In the genomic region with DNA sequence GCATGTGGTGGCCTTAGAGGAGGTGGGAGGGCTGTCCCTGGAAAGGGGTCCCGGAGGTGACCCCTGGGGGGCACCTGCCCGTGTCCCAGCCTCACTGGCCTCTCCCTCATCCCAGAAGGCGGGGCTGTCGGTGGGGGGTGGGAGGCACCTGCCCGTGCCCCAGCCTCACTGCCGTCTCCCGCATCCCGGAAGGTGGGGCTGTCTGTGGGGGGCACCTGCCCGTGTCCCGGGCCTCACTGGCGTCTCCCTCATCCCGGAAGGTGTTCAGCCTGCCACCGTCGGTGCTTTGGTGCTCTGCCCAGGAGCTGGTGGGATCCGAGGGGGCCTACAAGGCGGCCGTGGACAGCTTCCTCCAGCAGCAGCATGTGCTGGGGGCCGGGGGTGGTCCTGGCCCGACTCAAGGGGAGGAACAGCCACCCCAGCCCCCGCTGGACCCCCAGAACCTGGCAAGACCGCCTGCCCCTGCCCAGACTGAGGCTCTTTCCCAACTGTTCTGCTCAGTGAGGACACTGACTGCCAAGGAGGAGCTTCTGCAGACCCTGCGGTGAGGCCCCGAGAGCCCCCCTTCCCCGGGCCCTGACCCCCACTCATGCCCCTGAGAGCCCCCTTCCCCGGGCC, we compare ENCODE assay signal across 21 cellular contexts. TPM values are rescaled to one million over a fixed set of nuclear protein-coding genes. Genes with fewer than 3 reads are reported as not detected.
A peak's percentile ranks its signal among the peaks of the same experiment; 100 is the strongest.
DNase-seq lines count a peak whose midpoint lies in the region; ATAC-seq, FAIRE-seq and TF ChIP-seq lines count a peak whose summit lies in the region.
"Had no signal": no experiment of that assay in that cellular context is flagged by ENCODE, and none has a peak within 500 bp of the region (broad histone marks: within the 10 kb centered on the region; RNA-seq: fewer than 3 reads in every experiment).

No MANE protein-coding gene starts in this region.

- no peak overlapping the region for H3K4me3 Mint-ChIP-seq in Calu3 (ENCODE audit: low read depth, unreplicated experiment)
- H3K4me3 Mint-ChIP-seq: B cell; CD4-positive, alpha-beta T cell; HFFc6 had no signal

- no peak overlapping the region for H3K9ac ChIP-seq in HepG2 (ENCODE audit: insufficient read depth, low read depth, low read length)
- H3K9ac ChIP-seq in neuronal stem cell (ENCODE audit: low read depth, low read length, poor library complexity) = no peak overlapping the region
- no peak overlapping the region for H3K9ac ChIP-seq in mammary epithelial cell (ENCODE audit: insufficient read depth, low read length)

- no peak for TF ChIP-seq CTCF in HepG2 (CRISPR knock-in tag; IDR thresholded peaks at IDR 0.05)
- no peak for TF ChIP-seq CTCF in right lobe of liver (IDR thresholded peaks at IDR 0.05)
- no peak for TF ChIP-seq CTCF in RWPE1 (conservative IDR thresholded peaks at IDR 0.05; ENCODE audit: low read depth)
- TF ChIP-seq CTCF in Calu3 (IDR thresholded peaks at IDR 0.05; ENCODE audit: unreplicated experiment) = no peak
- TF ChIP-seq CTCF in mammary epithelial cell (conservative IDR thresholded peaks at IDR 0.05 in 1 of 2, IDR thresholded peaks at IDR 0.05 in 1 of 2; ENCODE audit: extremely low read depth in 1 of 2, insufficient read depth in 1 of 2, low read depth in 1 of 2, low read length in 2 of 2) = no peak

- dilution Hi-C loops in mammary epithelial cell (cut with HindIII; ENCODE audit: low sequenced_read_pairs) = no loop called here

- H3K23ac ChIP-seq in neuronal stem cell (ENCODE audit: low read depth, low read length, poor library complexity) = no peak overlapping the region

- no peaks in the 10 kb centered on the region for H3K9me3 Mint-ChIP-seq in Calu3 (ENCODE audit: low read depth, unreplicated experiment)
- H3K9me3 Mint-ChIP-seq: CD4-positive, alpha-beta T cell; HFFc6 had no signal

- no peak for DNase-seq in HepG2 (ENCODE audit: low spot score)
- no peak for DNase-seq in right lobe of liver
- no peak for DNase-seq in RWPE1 (ENCODE audit: low spot score)
- no peak for DNase-seq in neuronal stem cell (ENCODE audit: low spot score)
- no peak for DNase-seq in Calu3
- DNase-seq in mammary epithelial cell = no peak
- DNase-seq: C1 segment of cervical spinal cord; CD4-positive, alpha-beta T cell; DMS153; DMS79 treated with DMSO at 0.1 percent for 48 hours; EL; GOT3; HFFc6; KBM-7 had no signal

- no peak overlapping the region for H3K4ac ChIP-seq in neuronal stem cell (ENCODE audit: low read length)

- no peak overlapping the region for H2BK5ac ChIP-seq in neuronal stem cell (ENCODE audit: low read length)

- H3K27ac ChIP-seq in HepG2 (ENCODE audit: extremely low read length, insufficient read depth, low read length) (no peak overlapping the region), right lobe of liver (no peak overlapping the region), RWPE1 (peak overlapping the region; percentile 37), neuronal stem cell (replicated peaks; ENCODE audit: low read length) (no peak overlapping the region), mammary epithelial cell (ENCODE audit: insufficient read depth, low read depth, low read length) (no peak overlapping the region)

- 84% methylated on average over 19 of the region's 25 CpGs for WGBS in HepG2 (ENCODE audit: low lambda C conversion rate)
- WGBS in right lobe of liver (ENCODE audit: insufficient coverage, low coverage, low lambda C conversion rate, missing lambda C conversion rate) = 58% methylated on average over 2 of the region's 25 CpGs
- no CpG with 5 or more reads among the region's 25 CpGs for WGBS in neuronal stem cell (ENCODE audit: extremely low coverage in 2 of 2, insufficient read length in 2 of 2, insufficient replicate concordance in 1 of 2), 2 donors
- WGBS in mammary epithelial cell (ENCODE audit: low coverage, missing lambda C conversion rate) = 95% methylated on average over 11 of the region's 25 CpGs

- H3K4me1 Mint-ChIP-seq in Calu3 (ENCODE audit: low read depth, unreplicated experiment) = peaks cover 2% of the 10 kb centered on the region

- H3K79me1 ChIP-seq in neuronal stem cell (ENCODE audit: low read depth, low read length) = peaks cover 5% of the 10 kb centered on the region

- H3K14ac ChIP-seq in neuronal stem cell (ENCODE audit: low read length) = peak overlapping the region; percentile 21

- no peak for TF ChIP-seq EP300 in HepG2 (IDR thresholded peaks at IDR 0.05; ENCODE audit: low read depth in 2 of 2, low read length in 2 of 2)
- TF ChIP-seq EP300 in HepG2 (CRISPR knock-in tag; IDR thresholded peaks at IDR 0.05; ENCODE audit: borderline replicate concordance) = no peak

- POLR2A ChIA-PET in HepG2 (lab: Yijun Ruan, JAX) = no interaction called here
- POLR2A ChIA-PET in RWPE1 (lab: Yijun Ruan, JAX; ENCODE audit: low non-redundant PET) = no interaction called here

- H3K4me3 ChIP-seq in HepG2 (replicated peaks in 1 of 3; ENCODE audit: insufficient read depth in 1 of 3, low read depth in 2 of 3, low read length in 3 of 3) (no peak overlapping the region), right lobe of liver (no peak overlapping the region), neuronal stem cell (ENCODE audit: low read length in 2 of 2) (no peak overlapping the region), mammary epithelial cell (replicated peaks in 1 of 3; ENCODE audit: insufficient read depth in 1 of 3, low read depth in 2 of 3, low read length in 3 of 3) (no peak overlapping the region)
- H3K4me3 ChIP-seq: HAP-1 had no signal

- CTCF ChIA-PET in HepG2 (lab: Yijun Ruan, JAX; ENCODE audit: low intra/inter-chr PET ratio, low total read pairs) (no interaction called here), RWPE1 (lab: Yijun Ruan, JAX) (interaction anchor here (0.6 to 0.7 kb wide), 2 partner anchors 146 to 613 kb away, joined by 3 to 4 read pairs; no protein-coding TSS in a partner anchor), Calu3 (lab: Charles Lee) (no interaction called here), mammary epithelial cell (lab: Charles Lee; ENCODE audit: low non-redundant PET) (no interaction called here)

- H3K36me3 ChIP-seq in HepG2 (replicated peaks in 1 of 2; ENCODE audit: control insufficient read depth in 1 of 2, insufficient read depth in 2 of 2, low read length in 2 of 2) (peaks cover 26 to 36% of the 10 kb centered on the region in 2 experiments; a peak in 4 of 5 replicates), right lobe of liver (peaks cover 0 to 40% (median 17%) of the 10 kb centered on the region in 4 donors), neuronal stem cell (replicated peaks in 1 of 2; ENCODE audit: control insufficient read depth in 2 of 2, insufficient read depth in 2 of 2, low read length in 2 of 2) (peaks cover 14 to 36% of the 10 kb centered on the region in 2 donors), mammary epithelial cell (ENCODE audit: insufficient read depth, low read length) (peaks cover 14% of the 10 kb centered on the region)

- H3K4me2 ChIP-seq in HepG2 (ENCODE audit: low read depth, low read length) = no peak overlapping the region
- H3K4me2 ChIP-seq in neuronal stem cell (ENCODE audit: insufficient read depth, low read length, poor library complexity, severe bottlenecking) = no peak overlapping the region
- H3K4me2 ChIP-seq in mammary epithelial cell (ENCODE audit: insufficient read depth, low read depth, low read length) = no peak overlapping the region

- peak overlapping the region; percentile 75 for H2AK5ac ChIP-seq in neuronal stem cell (ENCODE audit: low read depth, low read length)

- H3K27me3 Mint-ChIP-seq in Calu3 (ENCODE audit: unreplicated experiment) = no peaks in the 10 kb centered on the region
- H3K27me3 Mint-ChIP-seq: B cell; CD4-positive, alpha-beta T cell had no signal

- no peak for TF ChIP-seq POLR2A in HepG2 (IDR thresholded peaks at IDR 0.05; ENCODE audit: insufficient read depth in 1 of 2, low read depth in 2 of 2, low read length in 2 of 2)
- TF ChIP-seq POLR2A in right lobe of liver (IDR thresholded peaks at IDR 0.05) = no peak

- no peaks in the 10 kb centered on the region for H3K9me3 ChIP-seq in HepG2 (ENCODE audit: low read length)
- no peaks in the 10 kb centered on the region for H3K9me3 ChIP-seq in right lobe of liver
- H3K9me3 ChIP-seq in neuronal stem cell (replicated peaks in 1 of 2; ENCODE audit: control insufficient read depth in 2 of 2, insufficient read depth in 1 of 2, low read depth in 1 of 2, low read length in 2 of 2) = no peaks in the 10 kb centered on the region
- no peaks in the 10 kb centered on the region for H3K9me3 ChIP-seq in mammary epithelial cell (replicated peaks; ENCODE audit: insufficient read depth, low read length)
- H3K9me3 ChIP-seq: HAP-1 had no signal

- no peaks in the 10 kb centered on the region for H3K27me3 ChIP-seq in HepG2 (ENCODE audit: control insufficient read depth in 1 of 2, insufficient read depth in 2 of 2, low read length in 2 of 2)
- no peaks in the 10 kb centered on the region for H3K27me3 ChIP-seq in right lobe of liver
- H3K27me3 ChIP-seq in neuronal stem cell (ENCODE audit: control insufficient read depth in 3 of 3, insufficient read depth in 3 of 3, low read depth in 1 of 3, low read length in 3 of 3) = no peaks in the 10 kb centered on the region
- H3K27me3 ChIP-seq in mammary epithelial cell (ENCODE audit: insufficient read depth, low read length) = no peaks in the 10 kb centered on the region

- no peak for TF ChIP-seq RAD21 in HepG2 (CRISPR knock-in tag; IDR thresholded peaks at IDR 0.05)

- H3K36me3 Mint-ChIP-seq in Calu3 (ENCODE audit: insufficient read depth, unreplicated experiment) = peaks cover 50% of the 10 kb centered on the region

- H3K27ac Mint-ChIP-seq in Calu3 (ENCODE audit: unreplicated experiment) = no peak overlapping the region
- H3K27ac Mint-ChIP-seq: B cell; CD4-positive, alpha-beta T cell; HFFc6 had no signal

- ATAC-seq in HepG2 (no peak), right lobe of liver (no peak), GM19467 (IDR thresholded peaks at IDR 0.05; ENCODE audit: unreplicated experiment) (no peak)

- BruUV-seq in HepG2 (replicated peaks; lab: Mats Ljungman, UMichigan) (no TSS peak), Calu3 (replicated peaks; lab: Mats Ljungman, UMichigan) (no TSS peak), mammary epithelial cell (replicated peaks; lab: Mats Ljungman, UMichigan) (no TSS peak)

- H4K20me1 ChIP-seq in HepG2 (ENCODE audit: insufficient read depth, low read length) = no peaks in the 10 kb centered on the region
- H4K20me1 ChIP-seq in mammary epithelial cell (ENCODE audit: insufficient read depth, low read length) = peaks cover 1% of the 10 kb centered on the region

- H4K8ac ChIP-seq in neuronal stem cell (ENCODE audit: low read depth, low read length) = no peak overlapping the region

- FAIRE-seq in HepG2 (lab: Jason Lieb, UNC) = no peak
- FAIRE-seq: D721Med, G401.6, GM12891 had no signal

- H2BK15ac ChIP-seq in neuronal stem cell (ENCODE audit: low read length) = no peak overlapping the region

- no peak overlapping the region for H4K91ac ChIP-seq in neuronal stem cell (ENCODE audit: low read depth, low read length, poor library complexity)

- H2BK12ac ChIP-seq in neuronal stem cell (ENCODE audit: low read length) = peak overlapping the region; percentile 10

- no peak overlapping the region for H2BK120ac ChIP-seq in neuronal stem cell (ENCODE audit: low read depth, low read length)

- in situ Hi-C loops in HepG2 (cut with HindIII; ENCODE audit: extremely low pct_ligation_motif_present, low pct_unique_long_range_greater_than_20kb) (no loop called here), mammary epithelial cell (cut with MboI; ENCODE audit: low sequenced_read_pairs in 2 of 2) (no loop called here)

- H3K79me2 ChIP-seq in HepG2 (ENCODE audit: insufficient read depth, low read length) = peaks cover 10% of the 10 kb centered on the region
- peaks cover 30% of the 10 kb centered on the region for H3K79me2 ChIP-seq in mammary epithelial cell (ENCODE audit: insufficient read depth, low read length)

- no peak overlapping the region for H3K18ac ChIP-seq in neuronal stem cell (ENCODE audit: low read length)

- H2AFZ ChIP-seq in HepG2 (ENCODE audit: low read length) = no peak overlapping the region
- H2AFZ ChIP-seq in neuronal stem cell (ENCODE audit: low read length) = no peak overlapping the region
- H2AFZ ChIP-seq in mammary epithelial cell (ENCODE audit: low read depth, low read length) = no peak overlapping the region

- H3K4me1 ChIP-seq in HepG2 (ENCODE audit: insufficient read depth, low read length) (peaks cover 37% of the 10 kb centered on the region), right lobe of liver (peaks cover 0 to 1% (median 0%) of the 10 kb centered on the region in 4 donors), neuronal stem cell (ENCODE audit: control insufficient read depth in 2 of 2, insufficient read depth in 1 of 2, low read depth in 1 of 2, low read length in 2 of 2) (peaks cover 0 to 1% of the 10 kb centered on the region in 2 donors), mammary epithelial cell (ENCODE audit: insufficient read depth, low read length) (peaks cover under 1% of the 10 kb centered on the region)

- intact Hi-C loops in HepG2 (cut with micrococcal nuclease; ENCODE audit: unreplicated experiment) = no loop called here
- intact Hi-C loops in right lobe of liver (cut with DNase I) = no loop called here
- intact Hi-C loops in Calu3 (cut with micrococcal nuclease; ENCODE audit: unreplicated experiment) = no loop called here
- intact Hi-C loops in mammary epithelial cell (cut with micrococcal nuclease) = no loop called here

RNA-seq across cellular contexts. Expression of a gene that starts 6.2 kb away (rescaled TPM):
- total RNA-seq in HepG2 (2016; rRNA removed; fragmentation: Illumina TruSeq; extraction: Trizol) (21.9 TPM in 2 replicates), right lobe of liver (1 to 10 TPM; 5.0 to 9.5 (median 8.2) TPM), Calu3 (2022) (39.5 and 49.1 TPM in 2 replicates), mammary epithelial cell (10 to 100 TPM; 13.2 to 26.5 TPM)
- total RNA-seq in HepG2 (2016; cell fraction: cytosol; rRNA removed; fragmentation: Illumina TruSeq; extraction: Trizol; ENCODE audit: low read depth) = 11.4 and 12.8 TPM in 2 replicates
- total RNA-seq in HepG2 (2016; cell fraction: insoluble cytoplasmic fraction; rRNA removed; fragmentation: Illumina TruSeq; extraction: Trizol) = 16.8 and 22.4 TPM in 2 replicates
- total RNA-seq in HepG2 (2016; cell fraction: membrane; rRNA removed; fragmentation: Illumina TruSeq; extraction: Trizol) = 13.8 and 15.9 TPM in 2 replicates
- 16.7 and 17.2 TPM in 2 replicates for total RNA-seq in HepG2 (2016; cell fraction: nucleus; rRNA removed; fragmentation: Illumina TruSeq; extraction: Trizol)
- polyA plus RNA-seq in HepG2 (2011; rRNA removed) (13.3 and 18.5 TPM in 2 replicates), mammary epithelial cell (12.8 TPM)
- polyA plus RNA-seq in HepG2 (2011; cell fraction: cytosol; rRNA removed) = 11.8 and 19.4 TPM in 2 replicates
- 63.3 and 73.6 TPM in 2 replicates for polyA plus RNA-seq in HepG2 (2011; cell fraction: nucleus; rRNA removed)
- polyA plus RNA-seq in HepG2 (2012) = 11.6 and 15.1 TPM in 2 replicates
- polyA plus RNA-seq in HepG2 (2016; cell fraction: cytosol; fragmentation: Illumina TruSeq; extraction: Trizol; ENCODE audit: low read depth) = 12.4 and 16.5 TPM in 2 replicates
- polyA plus RNA-seq in HepG2 (2016; cell fraction: insoluble cytoplasmic fraction; fragmentation: Illumina TruSeq; extraction: Trizol; ENCODE audit: low read depth) = 20.9 and 22.4 TPM in 2 replicates
- 13.3 and 14.9 TPM in 2 replicates for polyA plus RNA-seq in HepG2 (2016; cell fraction: membrane; fragmentation: Illumina TruSeq; extraction: Trizol; ENCODE audit: low read depth)
- polyA plus RNA-seq in HepG2 (2016; cell fraction: nucleus; fragmentation: Illumina TruSeq; extraction: Trizol; ENCODE audit: insufficient read depth, low read depth) = 39.4 and 44.9 TPM in 2 replicates
- polyA minus RNA-seq in HepG2 (2011; rRNA and poly(A)+ RNA removed; ENCODE audit: low replicate concordance) = 23.1 and 25.7 TPM in 2 replicates
- polyA minus RNA-seq in HepG2 (2011; cell fraction: cytosol; rRNA and poly(A)+ RNA removed) = 15.2 and 18.6 TPM in 2 replicates
- polyA minus RNA-seq in HepG2 (2011; cell fraction: nucleus; rRNA and poly(A)+ RNA removed) = 19.3 and 20.7 TPM in 2 replicates
- 25.8 TPM for polyA plus RNA-seq in neuronal stem cell (2013, experiment 1 of 2)
- 28.0 TPM for polyA plus RNA-seq in neuronal stem cell (2013, experiment 2 of 2)
- polyA minus RNA-seq in mammary epithelial cell = 12.3 TPM

RNA-seq across cellular contexts. Expression of a gene that starts 6.3 kb away (rescaled TPM):
- total RNA-seq in HepG2 (2016; rRNA removed; fragmentation: Illumina TruSeq; extraction: Trizol) = 15.1 and 23.0 TPM in 2 replicates
- 36.0 and 37.2 TPM in 2 replicates for total RNA-seq in HepG2 (2016; cell fraction: cytosol; rRNA removed; fragmentation: Illumina TruSeq; extraction: Trizol; ENCODE audit: low read depth)
- total RNA-seq in HepG2 (2016; cell fraction: insoluble cytoplasmic fraction; rRNA removed; fragmentation: Illumina TruSeq; extraction: Trizol) = 17.3 and 23.3 TPM in 2 replicates
- total RNA-seq in HepG2 (2016; cell fraction: membrane; rRNA removed; fragmentation: Illumina TruSeq; extraction: Trizol) = 41.6 and 45.9 TPM in 2 replicates
- 14.0 and 14.1 TPM in 2 replicates for total RNA-seq in HepG2 (2016; cell fraction: nucleus; rRNA removed; fragmentation: Illumina TruSeq; extraction: Trizol)
- 21.4 and 26.2 TPM in 2 replicates for polyA plus RNA-seq in HepG2 (2011; rRNA removed)
- polyA plus RNA-seq in HepG2 (2011; cell fraction: cytosol; rRNA removed) = 14.8 and 24.4 TPM in 2 replicates
- polyA plus RNA-seq in HepG2 (2011; cell fraction: nucleus; rRNA removed) = 83.8 and 91.3 TPM in 2 replicates
- 12.2 and 16.1 TPM in 2 replicates for polyA plus RNA-seq in HepG2 (2012)
- polyA plus RNA-seq in HepG2 (2016; cell fraction: cytosol; fragmentation: Illumina TruSeq; extraction: Trizol; ENCODE audit: low read depth) = 22.9 and 25.4 TPM in 2 replicates
- polyA plus RNA-seq in HepG2 (2016; cell fraction: insoluble cytoplasmic fraction; fragmentation: Illumina TruSeq; extraction: Trizol; ENCODE audit: low read depth) = 19.2 and 20.2 TPM in 2 replicates
- polyA plus RNA-seq in HepG2 (2016; cell fraction: membrane; fragmentation: Illumina TruSeq; extraction: Trizol; ENCODE audit: low read depth) = 32.0 and 34.1 TPM in 2 replicates
- polyA plus RNA-seq in HepG2 (2016; cell fraction: nucleus; fragmentation: Illumina TruSeq; extraction: Trizol; ENCODE audit: insufficient read depth, low read depth) = 36.7 and 43.4 TPM in 2 replicates
- 11.5 and 25.6 TPM in 2 replicates for polyA minus RNA-seq in HepG2 (2011; rRNA and poly(A)+ RNA removed; ENCODE audit: low replicate concordance)
- 12.9 and 17.8 TPM in 2 replicates for polyA minus RNA-seq in HepG2 (2011; cell fraction: cytosol; rRNA and poly(A)+ RNA removed)
- 14.2 and 18.7 TPM in 2 replicates for polyA minus RNA-seq in HepG2 (2011; cell fraction: nucleus; rRNA and poly(A)+ RNA removed)
- 10 to 100 TPM in 2 of 6 experiments, 1 to 10 TPM in 4; 8.1 to 12.8 (median 10.0) TPM for total RNA-seq in right lobe of liver
- 20.4 TPM for polyA plus RNA-seq in neuronal stem cell (2013, experiment 1 of 2)
- polyA plus RNA-seq in neuronal stem cell (2013, experiment 2 of 2) = 19.1 TPM
- 33.3 and 34.3 TPM in 2 replicates for total RNA-seq in Calu3 (2022)
- total RNA-seq in mammary epithelial cell = 10 to 100 TPM in 1 of 2 donors, 1 to 10 TPM in 1; 9.8 to 11.2 TPM
- 5.1 TPM for polyA plus RNA-seq in mammary epithelial cell
- 1.7 TPM for polyA minus RNA-seq in mammary epithelial cell

RNA-seq across cellular contexts. Expression of a gene that starts 26.2 kb away (rescaled TPM):
- total RNA-seq in HepG2 (2016; rRNA removed; fragmentation: Illumina TruSeq; extraction: Trizol) (0.09 and 0.18 TPM in 2 replicates), right lobe of liver (under 1 TPM; 0.15 to 0.98 (median 0.35) TPM), Calu3 (2022) (0.34 and 0.54 TPM in 2 replicates), mammary epithelial cell (not detected)
- total RNA-seq in HepG2 (2016; cell fraction: cytosol; rRNA removed; fragmentation: Illumina TruSeq; extraction: Trizol; ENCODE audit: low read depth) = not detected in 2 replicates
- total RNA-seq in HepG2 (2016; cell fraction: insoluble cytoplasmic fraction; rRNA removed; fragmentation: Illumina TruSeq; extraction: Trizol) = 0.13 and 0.17 TPM in 2 replicates
- total RNA-seq in HepG2 (2016; cell fraction: membrane; rRNA removed; fragmentation: Illumina TruSeq; extraction: Trizol) = 0.12 TPM in 1 of 2 replicates, not detected in the other
- not detected in 2 replicates for total RNA-seq in HepG2 (2016; cell fraction: nucleus; rRNA removed; fragmentation: Illumina TruSeq; extraction: Trizol)
- polyA plus RNA-seq in HepG2 (2011; rRNA removed) (0.18 and 0.40 TPM in 2 replicates), mammary epithelial cell (0.07 TPM)
- 0.18 and 0.44 TPM in 2 replicates for polyA plus RNA-seq in HepG2 (2011; cell fraction: cytosol; rRNA removed)
- polyA plus RNA-seq in HepG2 (2011; cell fraction: nucleus; rRNA removed) = 0.35 and 0.64 TPM in 2 replicates
- 0.40 and 0.47 TPM in 2 replicates for polyA plus RNA-seq in HepG2 (2012)
- polyA plus RNA-seq in HepG2 (2016; cell fraction: cytosol; fragmentation: Illumina TruSeq; extraction: Trizol; ENCODE audit: low read depth) = 0.08 TPM in 1 of 2 replicates, not detected in the other
- 0.26 TPM in 1 of 2 replicates, not detected in the other for polyA plus RNA-seq in HepG2 (2016; cell fraction: insoluble cytoplasmic fraction; fragmentation: Illumina TruSeq; extraction: Trizol; ENCODE audit: low read depth)
- 0.15 and 0.21 TPM in 2 replicates for polyA plus RNA-seq in HepG2 (2016; cell fraction: membrane; fragmentation: Illumina TruSeq; extraction: Trizol; ENCODE audit: low read depth)
- 0.27 TPM in 1 of 2 replicates, not detected in the other for polyA plus RNA-seq in HepG2 (2016; cell fraction: nucleus; fragmentation: Illumina TruSeq; extraction: Trizol; ENCODE audit: insufficient read depth, low read depth)
- 0.84 TPM in 1 of 2 replicates, not detected in the other for polyA minus RNA-seq in HepG2 (2011; rRNA and poly(A)+ RNA removed; ENCODE audit: low replicate concordance)
- not detected in 2 replicates for polyA minus RNA-seq in HepG2 (2011; cell fraction: cytosol; rRNA and poly(A)+ RNA removed)
- polyA minus RNA-seq in HepG2 (2011; cell fraction: nucleus; rRNA and poly(A)+ RNA removed) = not detected in 2 replicates
- 0.50 TPM for polyA plus RNA-seq in neuronal stem cell (2013, experiment 1 of 2)
- polyA plus RNA-seq in neuronal stem cell (2013, experiment 2 of 2) = 0.32 TPM
- not detected for polyA minus RNA-seq in mammary epithelial cell
- total RNA-seq: A172, HFFc6 had no signal

RNA-seq across cellular contexts. Expression of a gene that starts 49.6 kb away (rescaled TPM):
- total RNA-seq in HepG2 (2016; rRNA removed; fragmentation: Illumina TruSeq; extraction: Trizol) (128 and 187 TPM in 2 replicates), right lobe of liver (10 to 100 TPM; 10.2 to 57.1 (median 15.2) TPM), Calu3 (2022) (139 and 152 TPM in 2 replicates), mammary epithelial cell (100 to 1,000 TPM in 1 of 2 donors, 10 to 100 TPM in 1; 57.7 to 171 TPM)
- total RNA-seq in HepG2 (2016; cell fraction: cytosol; rRNA removed; fragmentation: Illumina TruSeq; extraction: Trizol; ENCODE audit: low read depth) = 86.8 and 92.1 TPM in 2 replicates
- total RNA-seq in HepG2 (2016; cell fraction: insoluble cytoplasmic fraction; rRNA removed; fragmentation: Illumina TruSeq; extraction: Trizol) = 110 and 194 TPM in 2 replicates
- 93.3 and 93.5 TPM in 2 replicates for total RNA-seq in HepG2 (2016; cell fraction: membrane; rRNA removed; fragmentation: Illumina TruSeq; extraction: Trizol)
- total RNA-seq in HepG2 (2016; cell fraction: nucleus; rRNA removed; fragmentation: Illumina TruSeq; extraction: Trizol) = 150 and 173 TPM in 2 replicates
- polyA plus RNA-seq in HepG2 (2011; rRNA removed) (28.1 and 68.9 TPM in 2 replicates), mammary epithelial cell (136 TPM)
- 33.1 and 34.9 TPM in 2 replicates for polyA plus RNA-seq in HepG2 (2011; cell fraction: cytosol; rRNA removed)
- 340 and 407 TPM in 2 replicates for polyA plus RNA-seq in HepG2 (2011; cell fraction: nucleus; rRNA removed)
- 81.3 and 104 TPM in 2 replicates for polyA plus RNA-seq in HepG2 (2012)
- 49.5 and 55.8 TPM in 2 replicates for polyA plus RNA-seq in HepG2 (2016; cell fraction: cytosol; fragmentation: Illumina TruSeq; extraction: Trizol; ENCODE audit: low read depth)
- 117 and 128 TPM in 2 replicates for polyA plus RNA-seq in HepG2 (2016; cell fraction: insoluble cytoplasmic fraction; fragmentation: Illumina TruSeq; extraction: Trizol; ENCODE audit: low read depth)
- 64.4 TPM in 2 replicates for polyA plus RNA-seq in HepG2 (2016; cell fraction: membrane; fragmentation: Illumina TruSeq; extraction: Trizol; ENCODE audit: low read depth)
- polyA plus RNA-seq in HepG2 (2016; cell fraction: nucleus; fragmentation: Illumina TruSeq; extraction: Trizol; ENCODE audit: insufficient read depth, low read depth) = 435 and 459 TPM in 2 replicates
- 8.9 and 43.8 TPM in 2 replicates for polyA minus RNA-seq in HepG2 (2011; rRNA and poly(A)+ RNA removed; ENCODE audit: low replicate concordance)
- polyA minus RNA-seq in HepG2 (2011; cell fraction: cytosol; rRNA and poly(A)+ RNA removed) = 24.2 and 37.5 TPM in 2 replicates
- 34.4 and 55.3 TPM in 2 replicates for polyA minus RNA-seq in HepG2 (2011; cell fraction: nucleus; rRNA and poly(A)+ RNA removed)
- polyA plus RNA-seq in neuronal stem cell (2013, experiment 1 of 2) = 50.0 TPM
- 51.3 TPM for polyA plus RNA-seq in neuronal stem cell (2013, experiment 2 of 2)
- 54.3 TPM for polyA minus RNA-seq in mammary epithelial cell
